Comparison of ENCODE assay signal across 8 cellular contexts in genomic region chr15:74956648-74957300, GRCh38. TPM values are rescaled to one million over a fixed set of nuclear protein-coding genes. Genes with fewer than 3 reads are reported as not detected.
DNase-seq lines count a peak whose midpoint lies in the region; ATAC-seq and TF ChIP-seq lines count a peak whose summit lies in the region.

Gene RPP25 (minus strand): TSS chr15:74956772. CDS start chr15:74956583, 189 bp downstream.

- peaks cover 36% of the 10 kb centered on the region for H3K4me1 ChIP-seq in effector memory CD4-positive, alpha-beta T cell (ENCODE audit: control insufficient read depth, insufficient read depth, low read length, poor library complexity, severe bottlenecking)
- peaks cover 0 to 19% of the 10 kb centered on the region in 2 donors for H3K4me1 ChIP-seq in lung (ENCODE audit: control insufficient read depth in 2 of 2, insufficient read depth in 2 of 2, low read length in 2 of 2)

- CTCF ChIA-PET in activated CD8-positive, alpha-beta T cell treated with anti-CD3 and anti-CD28 coated beads for 36 hours (lab: Charles Lee) = interaction anchor here (0.8 to 2.0 kb wide), 13 partner anchors 14 to 411 kb away, joined by 3 to 7 read pairs (median 4); partner anchors contain the start of genes COX5A, SCAMP5 and ULK3

- H3K4me1 Mint-ChIP-seq in activated CD8-positive, alpha-beta T cell treated with anti-CD3 and anti-CD28 coated beads for 36 hours (ENCODE audit: low read depth) = peaks cover 54% of the 10 kb centered on the region

- H3K4me3 ChIP-seq in effector memory CD4-positive, alpha-beta T cell (ENCODE audit: insufficient read depth, low read depth, low read length, poor library complexity, severe bottlenecking) = peak within 1 kb of the TSS; percentile 57
- H3K4me3 ChIP-seq in lung = peak within 1 kb of the TSS; percentile 51

- no peaks in the 10 kb centered on the region for H3K9me3 Mint-ChIP-seq in activated CD8-positive, alpha-beta T cell treated with anti-CD3 and anti-CD28 coated beads for 36 hours

- H3K27ac Mint-ChIP-seq in activated CD8-positive, alpha-beta T cell treated with anti-CD3 and anti-CD28 coated beads for 36 hours = no peak within 1 kb of the TSS

- TF ChIP-seq CTCF in activated CD8-positive, alpha-beta T cell treated with anti-CD3 and anti-CD28 coated beads for 36 hours (IDR thresholded peaks at IDR 0.05) = no peak
- no peak for TF ChIP-seq CTCF in lung (IDR thresholded peaks at IDR 0.05; ENCODE audit: control extremely low read depth, extremely low read depth)

- peak; percentile 35 for DNase-seq in NCI-H345 (lab: John Stamatoyannopoulos, UW)
- DNase-seq in NCI-H345 treated with DMSO at 0.1 percent for 48 hours (lab: John Stamatoyannopoulos, UW; ENCODE audit: unreplicated experiment) = no peak
- peak; percentile 62 for DNase-seq in NCI-H2227 treated with DMSO at 0.1 percent for 48 hours (lab: John Stamatoyannopoulos, UW)
- peak; percentile 74 for DNase-seq in activated CD8-positive, alpha-beta T cell treated with anti-CD3 and anti-CD28 coated beads for 36 hours
- DNase-seq in effector memory CD4-positive, alpha-beta T cell = peak; percentile 22 to 51 (median 44)
- DNase-seq in lung (ENCODE audit: low spot score) = peak; percentile 79
- DNase-seq in stimulated activated CD4-positive, alpha-beta T cell treated with anti-CD3 and anti-CD28 coated beads, TNF-alpha, amount 100 ng/mL, for 1 hour (ENCODE audit: low read depth in 3 of 3, low spot score in 1 of 3) = peak in 2 of 3 donors; percentile 29 to 72

- H3K27ac ChIP-seq in effector memory CD4-positive, alpha-beta T cell (ENCODE audit: insufficient read depth, low read length, poor library complexity, severe bottlenecking) = no peak within 1 kb of the TSS
- peak within 1 kb of the TSS in 1 of 2 donors; percentile 78 for H3K27ac ChIP-seq in lung (ENCODE audit: low read depth in 1 of 2, low read length in 1 of 2)

- POLR2A ChIA-PET in activated CD8-positive, alpha-beta T cell treated with anti-CD3 and anti-CD28 coated beads for 36 hours (lab: Charles Lee) = interaction anchor here (0.8 to 2.5 kb wide), 9 partner anchors 14 to 177 kb away, joined by 3 to 5 read pairs (median 3); partner anchors contain the start of genes COX5A, PPCDC and SCAMP5

- H3K36me3 Mint-ChIP-seq in activated CD8-positive, alpha-beta T cell treated with anti-CD3 and anti-CD28 coated beads for 36 hours (ENCODE audit: low read depth) = no peaks in the 10 kb centered on the region

- peaks cover 33% of the 10 kb centered on the region for H3K27me3 Mint-ChIP-seq in activated CD8-positive, alpha-beta T cell treated with anti-CD3 and anti-CD28 coated beads for 36 hours

- peaks cover 30% of the 10 kb centered on the region for H3K27me3 ChIP-seq in effector memory CD4-positive, alpha-beta T cell (replicated peaks; ENCODE audit: control insufficient read depth, insufficient read depth, low read length, poor library complexity, severe bottlenecking)
- H3K27me3 ChIP-seq in lung (ENCODE audit: control insufficient read depth, insufficient read depth) = no peaks in the 10 kb centered on the region

- 0 to 1% methylated on average over 54 to 66 of the region's 66 CpGs for WGBS in lung, 2 donors

- no peaks in the 10 kb centered on the region for H3K9me3 ChIP-seq in effector memory CD4-positive, alpha-beta T cell (ENCODE audit: control insufficient read depth, low read length)
- no peaks in the 10 kb centered on the region for H3K9me3 ChIP-seq in lung (ENCODE audit: control insufficient read depth in 2 of 2, insufficient read depth in 1 of 2, low read length in 1 of 2)

- intact Hi-C loops in activated CD8-positive, alpha-beta T cell treated with anti-CD3 and anti-CD28 coated beads for 36 hours (cut with micrococcal nuclease) = no loop called here

- H3K36me3 ChIP-seq in effector memory CD4-positive, alpha-beta T cell (ENCODE audit: control insufficient read depth, insufficient read depth, low read length) = no peaks in the 10 kb centered on the region
- H3K36me3 ChIP-seq in lung (ENCODE audit: control insufficient read depth in 2 of 2, insufficient read depth in 2 of 2, low read length in 2 of 2) = no peaks in the 10 kb centered on the region

- ATAC-seq in HG03025 (IDR thresholded peaks at IDR 0.05; ENCODE audit: low FRiP score, unreplicated experiment) (peak; percentile 57), lung (ENCODE audit: insufficient read depth, low FRiP score) (peak; percentile 91)
- ATAC-seq in activated CD8-positive, alpha-beta T cell treated with anti-CD3 and anti-CD28 coated beads for 36 hours = peak; percentile 86

- H3K4me3 Mint-ChIP-seq in activated CD8-positive, alpha-beta T cell treated with anti-CD3 and anti-CD28 coated beads for 36 hours = peak within 1 kb of the TSS; percentile 69

RNA-seq across cellular contexts. Expression of gene RPP25, which starts in this region (rescaled TPM):
- total RNA-seq in activated CD8-positive, alpha-beta T cell treated with anti-CD3 and anti-CD28 coated beads for 36 hours = 1 to 10 TPM; 7.0 to 7.2 TPM
- 10 to 100 TPM in 1 of 2 donors, 1 to 10 TPM in 1; 3.8 to 15.2 TPM for total RNA-seq in lung
- 10 to 100 TPM in 1 of 2 donors, 1 to 10 TPM in 1; 10.0 to 15.7 TPM for polyA plus RNA-seq in lung
